8 cellular contexts compared by ENCODE assay signal in genomic region chr1:101288491-101288944, GRCh38. TPM values are rescaled to one million over a fixed set of nuclear protein-coding genes. Genes with fewer than 3 reads are reported as not detected.
DNase-seq lines count a peak whose midpoint lies in the region; ATAC-seq, FAIRE-seq and TF ChIP-seq lines count a peak whose summit lies in the region.

No MANE protein-coding gene starts in this region.

- no peaks in the 10 kb centered on the region for H3K9me3 ChIP-seq in CD4-positive, alpha-beta T cell (ENCODE audit: control insufficient read depth, low read length)
- H3K9me3 ChIP-seq in OCI-LY7 (ENCODE audit: low read length): no peaks in the 10 kb centered on the region
- H3K9me3 ChIP-seq in neural progenitor cell (ENCODE audit: low read depth): no peaks in the 10 kb centered on the region
- H3K9me3 ChIP-seq in transverse colon: no peaks in the 10 kb centered on the region

- no peaks in the 10 kb centered on the region for H3K79me2 ChIP-seq in OCI-LY7 (ENCODE audit: insufficient read depth, low read depth, low read length)
- H3K79me2 ChIP-seq in neural progenitor cell (ENCODE audit: low read depth): no peaks in the 10 kb centered on the region

- peak; percentile 97 for FAIRE-seq in GM19239 (lab: Jason Lieb, UNC)

- no peak overlapping the region for H3K27ac ChIP-seq in CD4-positive, alpha-beta T cell (ENCODE audit: low read depth, low read length)
- H3K27ac ChIP-seq in OCI-LY7 (ENCODE audit: low read depth, low read length, poor library complexity, severe bottlenecking) (no peak overlapping the region), neural progenitor cell (no peak overlapping the region), transverse colon (no peak overlapping the region)

- POLR2A ChIA-PET in CD4-positive, alpha-beta T cell (lab: Charles Lee): interaction anchor here (0.6 to 6.1 kb wide), 25 partner anchors 9 to 394 kb away, joined by 3 to 113 read pairs (median 5); partner anchors contain the start of genes EXTL2 and S1PR1
- POLR2A ChIA-PET in OCI-LY7 (lab: Charles Lee): interaction anchor here (0.5 to 1.0 kb wide), 3 partner anchors 50 to 267 kb away, joined by 3 to 4 read pairs (median 3); no protein-coding TSS in a partner anchor

- no peaks in the 10 kb centered on the region for H3K27me3 ChIP-seq in CD4-positive, alpha-beta T cell (ENCODE audit: control insufficient read depth, insufficient read depth, low read length)
- H3K27me3 ChIP-seq in neural progenitor cell: no peaks in the 10 kb centered on the region
- H3K27me3 ChIP-seq in transverse colon: no peaks in the 10 kb centered on the region

- CTCF ChIA-PET in CD4-positive, alpha-beta T cell (lab: Charles Lee): interaction anchor here (0.5 to 3.6 kb wide), 58 partner anchors 9 to 420 kb away, joined by 3 to 70 read pairs (median 5); partner anchors contain the start of genes DPH5, EXTL2 and S1PR1
- CTCF ChIA-PET in OCI-LY7 (lab: Charles Lee; ENCODE audit: unreplicated experiment): interaction anchor here (0.6 to 0.9 kb wide), 2 partner anchors 154 to 354 kb away, joined by 3 read pairs; no protein-coding TSS in a partner anchor

- H3K9me3 Mint-ChIP-seq in CD4-positive, alpha-beta T cell: no peaks in the 10 kb centered on the region
- H3K9me3 Mint-ChIP-seq in neural progenitor cell: peaks cover 2% of the 10 kb centered on the region

- peak; percentile 62 for ATAC-seq in CD4-positive, alpha-beta T cell (ENCODE audit: poor library complexity)

- intact Hi-C loops in CD4-positive, alpha-beta T cell (cut with DNase I, micrococcal nuclease): loop anchor here (1.0 to 5.0 kb wide), 7 partner anchors 50 to 368 kb away; partner anchors contain the start of gene DPH5 (in 1 of the 2)
- intact Hi-C loops in OCI-LY7 (cut with micrococcal nuclease; ENCODE audit: unreplicated experiment): loop anchor here (1.0 to 10.0 kb wide), 4 partner anchors 50 to 367 kb away; partner anchors contain the start of gene DPH5
- intact Hi-C loops in transverse colon (cut with DNase I; ENCODE audit: low total_unique reads): loop anchor here (5.0 kb wide), 1 partner anchor 366 kb away; no protein-coding TSS in a partner anchor

- H4K20me1 ChIP-seq in OCI-LY7 (ENCODE audit: insufficient read depth, low read length): no peaks in the 10 kb centered on the region
- H4K20me1 ChIP-seq in neural progenitor cell (ENCODE audit: low read depth): no peaks in the 10 kb centered on the region

- peak overlapping the region; percentile 83 for H3K27ac Mint-ChIP-seq in CD4-positive, alpha-beta T cell
- H3K27ac Mint-ChIP-seq in neural progenitor cell: peak overlapping the region; percentile 24

- peaks cover 76% of the 10 kb centered on the region for H3K4me1 Mint-ChIP-seq in CD4-positive, alpha-beta T cell (ENCODE audit: low read depth)
- peaks cover 37% of the 10 kb centered on the region for H3K4me1 Mint-ChIP-seq in neural progenitor cell

- in situ Hi-C loops in transverse colon (cut with MboI; ENCODE audit: low pct_ligation_motif_present in 1 of 4, low pct_unique_long_range_greater_than_20kb in 1 of 4, low sequenced_read_pairs in 3 of 4): loop anchor here in 3 of 4 donors (10.0 to 25.0 kb wide), 2 partner anchors 364 to 376 kb away; no protein-coding TSS in a partner anchor

- peaks cover 20% of the 10 kb centered on the region for H3F3A ChIP-seq in neural progenitor cell (ENCODE audit: low read depth)

- no TSS peak for BruUV-seq in OCI-LY7 (replicated peaks; lab: Mats Ljungman, UMichigan)

- no peak overlapping the region for H2AFZ ChIP-seq in OCI-LY7 (ENCODE audit: low read length)
- no peak overlapping the region for H2AFZ ChIP-seq in neural progenitor cell (replicated peaks)

- H3K4me2 ChIP-seq in OCI-LY7 (ENCODE audit: low read length): no peak overlapping the region
- H3K4me2 ChIP-seq in neural progenitor cell: no peak overlapping the region

- TF ChIP-seq POLR2A in transverse colon (IDR thresholded peaks at IDR 0.05): no peak

- no peaks in the 10 kb centered on the region for H3K9me2 ChIP-seq in OCI-LY7 (ENCODE audit: insufficient read depth, low read length)

- WGBS in transverse colon (ENCODE audit: low coverage in 1 of 2), 2 donors: 18 to 26% methylated on average over 3 to 4 of the region's 4 CpGs

- no peaks in the 10 kb centered on the region for H3K27me3 Mint-ChIP-seq in CD4-positive, alpha-beta T cell
- H3K27me3 Mint-ChIP-seq in neural progenitor cell (ENCODE audit: insufficient read depth, low read depth): peaks cover 3% of the 10 kb centered on the region

- H3K36me3 Mint-ChIP-seq in CD4-positive, alpha-beta T cell (ENCODE audit: low read depth): no peaks in the 10 kb centered on the region
- no peaks in the 10 kb centered on the region for H3K36me3 Mint-ChIP-seq in neural progenitor cell

- no peak for TF ChIP-seq EP300 in transverse colon (IDR thresholded peaks at IDR 0.05; ENCODE audit: low read depth)

- H3K9ac ChIP-seq in neural progenitor cell: no peak overlapping the region

- no peak overlapping the region for H3K4me3 ChIP-seq in OCI-LY7 (ENCODE audit: low read depth, low read length, poor library complexity, severe bottlenecking)
- no peak overlapping the region for H3K4me3 ChIP-seq in neural progenitor cell
- no peak overlapping the region for H3K4me3 ChIP-seq in transverse colon

- H3K36me3 ChIP-seq in OCI-LY7 (ENCODE audit: insufficient read depth, low read length) (no peaks in the 10 kb centered on the region), neural progenitor cell (peaks cover 5% of the 10 kb centered on the region), transverse colon (no peaks in the 10 kb centered on the region)

- DNase-seq in CD4-positive, alpha-beta T cell: peak; percentile 45 to 67 (median 62)
- peak; percentile 36 for DNase-seq in GM19239 (ENCODE audit: insufficient read length, low spot score)
- DNase-seq in HT-29 (ENCODE audit: low spot score): peak; percentile 87
- DNase-seq in OCI-LY7 (ENCODE audit: low spot score): peak; percentile 81
- peak; percentile 69 to 74 for DNase-seq in activated T-cell treated with anti-CD3 and anti-CD28 coated beads, Interleukin-2, amount 50 U/mL, for 48 hours
- DNase-seq in fibroblast of gingiva (ENCODE audit: low read depth): peak; percentile 76
- DNase-seq in neural progenitor cell (ENCODE audit: low spot score): peak; percentile 83
- DNase-seq in transverse colon: peak; percentile 68

- peak; percentile 89 for TF ChIP-seq CTCF in CD4-positive, alpha-beta T cell (IDR thresholded peaks at IDR 0.05)
- TF ChIP-seq CTCF in OCI-LY7 (conservative IDR thresholded peaks at IDR 0.05; ENCODE audit: low read length) (peak; percentile 98), neural progenitor cell (IDR thresholded peaks at IDR 0.05) (peak; percentile 94), transverse colon (IDR thresholded peaks at IDR 0.05) (peak; percentile 85 to 93 (median 88))

- peak overlapping the region; percentile 25 for H3K4me3 Mint-ChIP-seq in CD4-positive, alpha-beta T cell
- no peak overlapping the region for H3K4me3 Mint-ChIP-seq in neural progenitor cell

- H3K4me1 ChIP-seq in OCI-LY7 (ENCODE audit: insufficient read depth, low read length, poor library complexity, severe bottlenecking) (peaks cover 17% of the 10 kb centered on the region), neural progenitor cell (peaks cover 27% of the 10 kb centered on the region), transverse colon (peaks cover 0 to 11% (median 0%) of the 10 kb centered on the region in 4 donors)

RNA-seq across cellular contexts. Expression of gene S1PR1, which starts 51.7 kb away (rescaled TPM):
- 100 to 1,000 TPM; 397 to 414 TPM for total RNA-seq in CD4-positive, alpha-beta T cell
- total RNA-seq in HT-29 (2014; rRNA removed; shearing (Covaris generic)): not detected in 2 replicates
- total RNA-seq in OCI-LY7 (2014; rRNA removed; shearing (Covaris generic)): 0.41 and 1.1 TPM in 2 replicates
- total RNA-seq in OCI-LY7 (2022) (0.13 TPM in 1 of 2 replicates, not detected in the other), neural progenitor cell (ENCODE audit: low replicate concordance) (7.4 and 8.7 TPM in 2 replicates), transverse colon (10 to 100 TPM in 2 of 4 donors, 1 to 10 TPM in 2; 5.6 to 58.1 (median 10.4) TPM)

Comparison
In these comparisons a context has a peak if more than half of its experiments do, and no peak if none do; other contexts are left out.
1. DNase-seq: peak in every context shown above with its lines; median percentile 87 in HT-29; 83 in neural progenitor cell; 81 in OCI-LY7; 76 in fibroblast of gingiva; 72 in activated T-cell treated with anti-CD3 and anti-CD28 coated beads, Interleukin-2, amount 50 U/mL, for 48 hours; 68 in transverse colon; 62 in CD4-positive, alpha-beta T cell; 36 in GM19239.
2. RNA of gene S1PR1, which starts 51.7 kb away (total RNA-seq): 397 to 414 TPM in CD4-positive, alpha-beta T cell; 5.6 to 58.1 TPM in transverse colon, 7.4 to 8.7 TPM in neural progenitor cell, 0.13 to 1.1 TPM in OCI-LY7 and not detected in HT-29; every median in the first group is over 4 times any median in the second.
3. Peak in every context shown above with its lines, with median percentiles within 50 percentile points of each other: CTCF ChIP-seq.